27 cellular contexts compared by ENCODE assay signal in the genomic region with DNA sequence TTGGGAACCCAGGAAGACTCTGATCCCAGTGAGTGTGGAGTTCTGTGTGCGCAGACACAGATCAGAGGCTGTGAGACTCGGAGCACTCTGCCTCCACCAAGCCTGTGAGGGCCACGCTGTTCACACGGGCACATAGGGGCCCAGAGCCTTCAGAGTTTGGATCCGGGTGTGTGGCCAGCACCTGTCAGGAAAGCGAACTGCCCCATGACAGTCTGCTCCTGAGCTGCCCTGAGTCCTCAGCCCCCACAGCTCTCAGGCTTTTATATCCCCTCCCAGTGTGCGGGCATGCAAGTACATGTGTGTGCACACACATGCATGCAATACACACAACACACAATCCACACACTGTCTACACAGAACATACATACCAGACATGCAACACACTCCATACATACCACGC.
A peak's percentile ranks its signal among the peaks of the same experiment; 100 is the strongest.
DNase-seq lines count a peak whose midpoint lies in the region; ATAC-seq and TF ChIP-seq lines count a peak whose summit lies in the region.
"Had no signal": no experiment of that assay in that cellular context is flagged by ENCODE, and none has a peak within 500 bp of the region (broad histone marks: within the 10 kb centered on the region; RNA-seq: fewer than 3 reads in every experiment).

No MANE protein-coding gene starts in this region.

- H3K4me2 ChIP-seq in neural progenitor cell = no peak overlapping the region
- H3K4me2 ChIP-seq: PC-9 had no signal

- intact Hi-C loops in Right ventricle myocardium superior (cut with DNase I) (no loop called here), vagina (cut with DNase I) (no loop called here)

- peaks cover 8% of the 10 kb centered on the region for H3F3A ChIP-seq in neural progenitor cell (ENCODE audit: low read depth)

- TF ChIP-seq POLR2A in gastroesophageal sphincter (IDR thresholded peaks at IDR 0.05) (no peak), vagina (IDR thresholded peaks at IDR 0.05) (no peak)

- TF ChIP-seq CTCF in right atrium auricular region (IDR thresholded peaks at IDR 0.05) (no peak), gastroesophageal sphincter (IDR thresholded peaks at IDR 0.05) (no peak), neural progenitor cell (IDR thresholded peaks at IDR 0.05) (no peak), vagina (IDR thresholded peaks at IDR 0.05) (no peak)

- H3K27ac Mint-ChIP-seq in neural progenitor cell = peak overlapping the region; percentile 11
- H3K27ac Mint-ChIP-seq: CD8-positive, alpha-beta memory T cell; HFFc6 had no signal

- H3K4me1 ChIP-seq in right atrium auricular region (no peaks in the 10 kb centered on the region), gastroesophageal sphincter (no peaks in the 10 kb centered on the region), neural progenitor cell (peaks cover 11% of the 10 kb centered on the region), vagina (no peaks in the 10 kb centered on the region)
- H3K4me1 ChIP-seq: BE2C, SJSA1 had no signal

- H3K4me3 Mint-ChIP-seq in neural progenitor cell = no peak overlapping the region
- H3K4me3 Mint-ChIP-seq: CD14-positive monocyte; CD8-positive, alpha-beta memory T cell; HFFc6 had no signal

- H3K9me3 ChIP-seq in right atrium auricular region = no peaks in the 10 kb centered on the region
- H3K9me3 ChIP-seq in gastroesophageal sphincter = no peaks in the 10 kb centered on the region
- no peaks in the 10 kb centered on the region for H3K9me3 ChIP-seq in neural progenitor cell (ENCODE audit: low read depth)
- no peaks in the 10 kb centered on the region for H3K9me3 ChIP-seq in vagina
- H3K9me3 ChIP-seq: BE2C, MG63 had no signal

- H3K27ac ChIP-seq in right atrium auricular region = no peak overlapping the region
- no peak overlapping the region for H3K27ac ChIP-seq in gastroesophageal sphincter
- H3K27ac ChIP-seq in neural progenitor cell = no peak overlapping the region
- no peak overlapping the region for H3K27ac ChIP-seq in vagina
- H3K27ac ChIP-seq: 22Rv1, PC-9, SJSA1 had no signal

- no peak for ATAC-seq in Right ventricle myocardium superior (ENCODE audit: poor library complexity)
- peak; percentile 36 for ATAC-seq in gastroesophageal sphincter
- ATAC-seq in HG03460 (IDR thresholded peaks at IDR 0.05; ENCODE audit: unreplicated experiment) = no peak
- ATAC-seq in esophagus mucosa = no peak
- ATAC-seq: Right ventricle myocardium inferior had no signal

- H3K9me3 Mint-ChIP-seq in neural progenitor cell = no peaks in the 10 kb centered on the region

- peaks cover 3% of the 10 kb centered on the region for H3K27me3 Mint-ChIP-seq in neural progenitor cell (ENCODE audit: insufficient read depth, low read depth)
- H3K27me3 Mint-ChIP-seq: CD8-positive, alpha-beta memory T cell had no signal

- H2AFZ ChIP-seq in neural progenitor cell (replicated peaks) = no peak overlapping the region
- H2AFZ ChIP-seq: PC-9 had no signal

- H3K9ac ChIP-seq in neural progenitor cell = no peak overlapping the region

- no peaks in the 10 kb centered on the region for H3K36me3 Mint-ChIP-seq in neural progenitor cell
- H3K36me3 Mint-ChIP-seq: CD14-positive monocyte; CD8-positive, alpha-beta memory T cell had no signal

- DNase-seq in right atrium auricular region (ENCODE audit: low spot score) (peak; percentile 18), Right ventricle myocardium superior (no peak), neural progenitor cell (ENCODE audit: low spot score) (no peak), vagina (ENCODE audit: extremely low spot score in 2 of 2) (peak; percentile 56 to 64), DMS153 treated with DMSO at 0.1 percent for 48 hours (lab: John Stamatoyannopoulos, UW; ENCODE audit: unreplicated experiment) (no peak)
- DNase-seq: ACHN; BE2C; CD8-positive, alpha-beta memory T cell; DMS 273 treated with DMSO at 0.1 percent for 48 hours; DND-41; HFFc6; IMR-90; KG1; MG63; NCI-H1105 treated with DMSO at 0.1 percent for 48 hours; NCI-H2029; NCI-H2227 treated with DMSO at 0.1 percent for 48 hours; NCI-H526 treated with DMSO at 0.1 percent for 48 hours; PC-9 had no signal

- no peak overlapping the region for H3K4me3 ChIP-seq in right atrium auricular region
- no peak overlapping the region for H3K4me3 ChIP-seq in gastroesophageal sphincter
- H3K4me3 ChIP-seq in neural progenitor cell = no peak overlapping the region
- no peak overlapping the region for H3K4me3 ChIP-seq in vagina
- H3K4me3 ChIP-seq: HAP-1, MG63, PC-9, SJSA1 had no signal

- WGBS in gastroesophageal sphincter (ENCODE audit: low coverage in 1 of 2), 2 donors = 85 to 100% methylated on average over 1 to 2 of the region's 8 CpGs

- no peaks in the 10 kb centered on the region for H3K27me3 ChIP-seq in right atrium auricular region
- H3K27me3 ChIP-seq in gastroesophageal sphincter = peaks cover 8% of the 10 kb centered on the region
- peaks cover 16% of the 10 kb centered on the region for H3K27me3 ChIP-seq in neural progenitor cell
- no peaks in the 10 kb centered on the region for H3K27me3 ChIP-seq in vagina
- H3K27me3 ChIP-seq: BE2C, SJSA1 had no signal

- H3K4me1 Mint-ChIP-seq in neural progenitor cell = peaks cover 6% of the 10 kb centered on the region
- H3K4me1 Mint-ChIP-seq: CD14-positive monocyte; CD8-positive, alpha-beta memory T cell had no signal

- H3K36me3 ChIP-seq in right atrium auricular region = no peaks in the 10 kb centered on the region
- no peaks in the 10 kb centered on the region for H3K36me3 ChIP-seq in gastroesophageal sphincter
- no peaks in the 10 kb centered on the region for H3K36me3 ChIP-seq in neural progenitor cell
- H3K36me3 ChIP-seq in vagina = no peaks in the 10 kb centered on the region
- H3K36me3 ChIP-seq: BE2C, HAP-1, MG63, SJSA1 had no signal

- H3K79me2 ChIP-seq in neural progenitor cell (ENCODE audit: low read depth) = no peaks in the 10 kb centered on the region

- H4K20me1 ChIP-seq in neural progenitor cell (ENCODE audit: low read depth) = no peaks in the 10 kb centered on the region

- TF ChIP-seq EP300 in gastroesophageal sphincter (IDR thresholded peaks at IDR 0.05) = no peak

Comparison
In these comparisons a context has a peak if more than half of its experiments do, and no peak if none do; other contexts are left out.
1. DNase-seq: peak in right atrium auricular region (single experiment) and vagina (2 of 2); none in Right ventricle myocardium superior (single experiment), neural progenitor cell (single experiment) and DMS153 treated with DMSO at 0.1 percent for 48 hours (single experiment).